Comparison of ENCODE assay signal across 14 cellular contexts in the genomic region with DNA sequence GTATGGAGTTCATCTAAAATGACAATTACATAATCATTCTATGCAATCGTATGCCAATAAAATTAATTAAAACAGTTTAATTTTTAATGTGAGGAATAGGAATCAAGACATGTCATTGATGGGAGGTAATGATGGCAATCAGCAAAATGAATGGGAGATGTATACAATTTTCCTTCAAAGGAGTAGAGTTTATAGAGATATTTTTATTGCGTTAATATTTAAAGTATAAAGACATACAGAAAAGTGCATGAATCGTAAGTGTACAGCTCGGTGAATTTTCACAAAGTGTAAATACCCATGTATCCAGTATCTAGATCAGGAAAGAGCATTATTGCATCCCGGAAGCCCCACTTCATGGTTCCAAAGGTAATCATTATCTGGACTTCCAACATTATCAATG. TPM values are rescaled to one million over a fixed set of nuclear protein-coding genes. Genes with fewer than 3 reads are reported as not detected.
DNase-seq lines count a peak whose midpoint lies in the region; ATAC-seq and TF ChIP-seq lines count a peak whose summit lies in the region.
"Had no signal": no experiment of that assay in that cellular context is flagged by ENCODE, and none has a peak within 500 bp of the region (broad histone marks: within the 10 kb centered on the region; RNA-seq: fewer than 3 reads in every experiment).

No MANE protein-coding gene starts in this region.

- peak overlapping the region; percentile 94 for H3K9ac ChIP-seq in muscle layer of colon (ENCODE audit: low read length)

- H3K27me3 Mint-ChIP-seq in activated T-cell treated with anti-CD3 and anti-CD28 coated beads, Interleukin-2, amount 50 U/mL, for 4 hours (ENCODE audit: low read depth): peaks cover 28% of the 10 kb centered on the region
- H3K27me3 Mint-ChIP-seq in CD8-positive, alpha-beta memory T cell: peaks cover 3 to 7% of the 10 kb centered on the region in 2 donors

- H3K27me3 ChIP-seq in right cardiac atrium (ENCODE audit: control insufficient read depth, insufficient read depth) (no peaks in the 10 kb centered on the region), dorsolateral prefrontal cortex (no peaks in the 10 kb centered on the region), muscle layer of colon (ENCODE audit: control insufficient read depth in 1 of 2, insufficient read depth in 2 of 2, low read length in 2 of 2) (no peaks in the 10 kb centered on the region)
- H3K27me3 ChIP-seq in CD8-positive, alpha-beta memory T cell (ENCODE audit: insufficient read depth, low read length, poor library complexity, severe bottlenecking): no peaks in the 10 kb centered on the region

- H3K27ac ChIP-seq in right cardiac atrium (ENCODE audit: low read length) (no peak overlapping the region), dorsolateral prefrontal cortex (peak overlapping the region in 5 of 59 donors; percentile 69 to 89 (median 84)), muscle layer of colon (ENCODE audit: low read depth, low read length) (no peak overlapping the region)
- H3K27ac ChIP-seq in CD8-positive, alpha-beta memory T cell (ENCODE audit: low read depth, low read length): no peak overlapping the region

- no peaks in the 10 kb centered on the region for H3K4me1 ChIP-seq in right cardiac atrium (ENCODE audit: control insufficient read depth, insufficient read depth, low read length)
- peaks cover 9% of the 10 kb centered on the region for H3K4me1 ChIP-seq in muscle layer of colon (ENCODE audit: insufficient read depth, low read length)
- no peaks in the 10 kb centered on the region for H3K4me1 ChIP-seq in CD8-positive, alpha-beta memory T cell (ENCODE audit: insufficient read depth, low read length)

- H3K36me3 ChIP-seq in muscle layer of colon (ENCODE audit: insufficient read depth, low read length): no peaks in the 10 kb centered on the region
- H3K36me3 ChIP-seq in CD8-positive, alpha-beta memory T cell (ENCODE audit: insufficient read depth, low read length): no peaks in the 10 kb centered on the region

- no peaks in the 10 kb centered on the region for H3K9me3 ChIP-seq in right cardiac atrium (ENCODE audit: control insufficient read depth, low read length)
- H3K9me3 ChIP-seq in muscle layer of colon (ENCODE audit: low read length): no peaks in the 10 kb centered on the region
- H3K9me3 ChIP-seq in CD8-positive, alpha-beta memory T cell (ENCODE audit: low read length): no peaks in the 10 kb centered on the region

- POLR2A ChIA-PET in CD8-positive, alpha-beta memory T cell (lab: Charles Lee): no interaction called here

- TF ChIP-seq POLR2A in lower leg skin (IDR thresholded peaks at IDR 0.05): no peak

- TF ChIP-seq CTCF in dorsolateral prefrontal cortex (IDR thresholded peaks at IDR 0.05 in 54 of 56, conservative IDR thresholded peaks at IDR 0.05 in 2 of 56; ENCODE audit: low read depth in 1 of 56, partially characterized antibody in 56 of 56) (no peak), lower leg skin (IDR thresholded peaks at IDR 0.05) (no peak)

- WGBS in right cardiac atrium: 94% methylated on average over 5 of the region's 5 CpGs
- WGBS in lower leg skin, 2 donors: 81 to 84% methylated on average over 5 of the region's 5 CpGs

- ATAC-seq in right cardiac atrium: no peak
- ATAC-seq in HG02840 (IDR thresholded peaks at IDR 0.05; ENCODE audit: low FRiP score, unreplicated experiment): no peak
- ATAC-seq in activated T-cell treated with anti-CD3 and anti-CD28 coated beads, Interleukin-2, amount 50 U/mL, for 4 hours: no peak

- CTCF ChIA-PET in CD8-positive, alpha-beta memory T cell (lab: Charles Lee): no interaction called here

- intact Hi-C loops in right cardiac atrium (cut with DNase I) (no loop called here), cardiac septum (cut with DNase I) (no loop called here), dorsolateral prefrontal cortex (cut with DNase I) (no loop called here), lower leg skin (cut with DNase I; ENCODE audit: low total_unique reads) (no loop called here)

- H3K4me3 ChIP-seq in right cardiac atrium (ENCODE audit: low read length) (peak overlapping the region; percentile 61), dorsolateral prefrontal cortex (peak overlapping the region in 47 of 59 donors; percentile 17 to 87 (median 72)), muscle layer of colon (ENCODE audit: low read depth in 1 of 2, low read length in 2 of 2) (peak overlapping the region; percentile 55 to 84), lower leg skin (ENCODE audit: low read depth, poor library complexity, severe bottlenecking) (no peak overlapping the region)
- H3K4me3 ChIP-seq in CD8-positive, alpha-beta memory T cell (ENCODE audit: low read length): no peak overlapping the region

- H3K27ac Mint-ChIP-seq in CD8-positive, alpha-beta memory T cell: no peak overlapping the region

- DNase-seq in right cardiac atrium: no peak
- DNase-seq in cardiac septum (ENCODE audit: low spot score): no peak
- DNase-seq in dorsolateral prefrontal cortex: no peak
- DNase-seq in lower leg skin (ENCODE audit: low spot score in 2 of 2): no peak
- DNase-seq in activated T-cell treated with anti-CD3 and anti-CD28 coated beads, Interleukin-2, amount 50 U/mL, for 4 hours: no peak
- no peak for DNase-seq in CD8-positive, alpha-beta memory T cell
- DNase-seq: activated CD8-positive, alpha-beta memory T cell treated with anti-CD3 and anti-CD28 coated beads for 24 hours; activated effector memory CD4-positive, alpha-beta T cell treated with anti-CD3 and anti-CD28 coated beads, Interleukin-2, amount 50 U/mL, for 16 hours; islet precursor cell; retina; stimulated activated CD4-positive, alpha-beta T cell treated with anti-CD3 and anti-CD28 coated beads, Interleukin-4, amount 100 ng/mL, for 1 hour had no signal

- H3K4me3 Mint-ChIP-seq in activated T-cell treated with anti-CD3 and anti-CD28 coated beads, Interleukin-2, amount 50 U/mL, for 4 hours: no peak overlapping the region
- H3K4me3 Mint-ChIP-seq in CD8-positive, alpha-beta memory T cell: no peak overlapping the region

- no peaks in the 10 kb centered on the region for H3K9me3 Mint-ChIP-seq in activated T-cell treated with anti-CD3 and anti-CD28 coated beads, Interleukin-2, amount 50 U/mL, for 4 hours
- peaks cover 0 to 10% (median 3%) of the 10 kb centered on the region in 5 donors for H3K9me3 Mint-ChIP-seq in CD8-positive, alpha-beta memory T cell

- no peaks in the 10 kb centered on the region for H3K36me3 Mint-ChIP-seq in activated T-cell treated with anti-CD3 and anti-CD28 coated beads, Interleukin-2, amount 50 U/mL, for 4 hours (ENCODE audit: insufficient read depth)
- H3K36me3 Mint-ChIP-seq in CD8-positive, alpha-beta memory T cell: no peaks in the 10 kb centered on the region

- H3K4me1 Mint-ChIP-seq in activated T-cell treated with anti-CD3 and anti-CD28 coated beads, Interleukin-2, amount 50 U/mL, for 4 hours (ENCODE audit: low read depth): peaks cover 9% of the 10 kb centered on the region
- H3K4me1 Mint-ChIP-seq in CD8-positive, alpha-beta memory T cell: peaks cover 3 to 14% (median 9%) of the 10 kb centered on the region in 3 donors

RNA-seq across cellular contexts. Expression of gene MIPOL1, which starts 1.2 kb away (rescaled TPM):
- total RNA-seq in right cardiac atrium: 10 to 100 TPM; 10.6 to 13.2 (median 11.6) TPM
- polyA plus RNA-seq in right cardiac atrium: 3.9 TPM
- 7.9 TPM for total RNA-seq in cardiac septum
- total RNA-seq in dorsolateral prefrontal cortex: 10 to 100 TPM; 16.3 to 37.8 (median 24.5) TPM
- total RNA-seq in lower leg skin: 1 to 10 TPM; 3.6 to 6.9 (median 5.9) TPM
- under 1 TPM in 2 of 3 donors, not detected in 1; 0.10 to 0.16 TPM for total RNA-seq in activated T-cell treated with anti-CD3 and anti-CD28 coated beads, Interleukin-2, amount 50 U/mL, for 4 hours
- total RNA-seq in CD8-positive, alpha-beta memory T cell: not detected
- not detected for polyA plus RNA-seq in CD8-positive, alpha-beta memory T cell

RNA-seq across cellular contexts. Expression of gene SLC25A21, which starts 26.5 kb away (rescaled TPM):
- total RNA-seq in right cardiac atrium (1 to 10 TPM; 1.0 to 1.9 (median 1.5) TPM), cardiac septum (0.24 TPM), dorsolateral prefrontal cortex (1 to 10 TPM in 21 of 120 experiments, under 1 TPM in 64, not detected in 35; 0.16 to 2.6 (median 0.75) TPM), lower leg skin (under 1 TPM in 2 of 4 donors, not detected in 2; 0.08 to 0.29 TPM)
- 0.84 TPM for polyA plus RNA-seq in right cardiac atrium
- not detected for total RNA-seq in activated T-cell treated with anti-CD3 and anti-CD28 coated beads, Interleukin-2, amount 50 U/mL, for 4 hours
- total RNA-seq in CD8-positive, alpha-beta memory T cell: not detected
- not detected for polyA plus RNA-seq in CD8-positive, alpha-beta memory T cell
- total RNA-seq: H4 had no signal

Comparison
In these comparisons a context has a peak if more than half of its experiments do, and no peak if none do; other contexts are left out.
1. H3K4me3 ChIP-seq: peak in right cardiac atrium (single experiment), dorsolateral prefrontal cortex (47 of 59) and muscle layer of colon (2 of 2); none in lower leg skin (single experiment) and CD8-positive, alpha-beta memory T cell (single experiment).